ENCODE assay signal across 9 cellular contexts in genomic region chr4:162209706-162210105, GRCh38. TPM values are rescaled to one million over a fixed set of nuclear protein-coding genes. Genes with fewer than 3 reads are reported as not detected.
"Had no signal": no experiment of that assay in that cellular context is flagged by ENCODE, and none has a peak within 500 bp of the region (broad histone marks: within the 10 kb centered on the region; RNA-seq: fewer than 3 reads in every experiment).

No MANE protein-coding gene starts in this region.

- H3K9ac ChIP-seq: KMS-11 had no signal

- FAIRE-seq: H1, H54 had no signal

- H3K36me3 Mint-ChIP-seq: IgD-negative memory B cell had no signal

- H3K27ac ChIP-seq: HL-60, KMS-11 had no signal

- H3K4me1 Mint-ChIP-seq: GM23338, H9, IgD-negative memory B cell had no signal

- DNase-seq: H9, HCEC 1CT, KBM-7 had no signal

- ATAC-seq: GM23338 had no signal

- H2AFZ ChIP-seq: GM23338 had no signal

- H3K4me2 ChIP-seq: GM23338, KMS-11 had no signal

- H3K4me3 Mint-ChIP-seq: GM23338, H9, IgD-negative memory B cell had no signal

- H3K4me3 ChIP-seq: GM23338 had no signal

- H3K27me3 Mint-ChIP-seq: IgD-negative memory B cell had no signal

- H3K27ac Mint-ChIP-seq: GM23338, H9, IgD-negative memory B cell had no signal

RNA-seq across cellular contexts. Expression of gene FSTL5, which starts 45.9 kb away (rescaled TPM):
- total RNA-seq: H9 had no signal
- polyA plus RNA-seq: IgD-negative memory B cell had no signal
